In genomic region chr10:70509376-70509775, GRCh38 we compare ENCODE assay signal across 13 cellular contexts. TPM values are rescaled to one million over a fixed set of nuclear protein-coding genes. Genes with fewer than 3 reads are reported as not detected.
A peak's percentile ranks its signal among the peaks of the same experiment; 100 is the strongest.
DNase-seq lines count a peak whose midpoint lies in the region; TF ChIP-seq lines count a peak whose summit lies in the region.
"Had no signal": no experiment of that assay in that cellular context is flagged by ENCODE, and none has a peak within 500 bp of the region (broad histone marks: within the 10 kb centered on the region; RNA-seq: fewer than 3 reads in every experiment).

No MANE protein-coding gene starts in this region.

- H3K27ac Mint-ChIP-seq in immature natural killer cell: no peak overlapping the region
- H3K27ac Mint-ChIP-seq: activated CD8-positive, alpha-beta T cell treated with anti-CD3 and anti-CD28 coated beads for 36 hours had no signal

- peak overlapping the region; percentile 66 for H3K23ac ChIP-seq in mesendoderm (ENCODE audit: low read length)

- peak overlapping the region; percentile 34 for H3K56ac ChIP-seq in mesendoderm (ENCODE audit: low read length)

- H3K27me3 ChIP-seq in Loucy (ENCODE audit: insufficient read depth, low read length, poor library complexity, severe bottlenecking): no peaks in the 10 kb centered on the region
- no peaks in the 10 kb centered on the region for H3K27me3 ChIP-seq in esophagus (ENCODE audit: control insufficient read depth in 1 of 2, insufficient read depth in 2 of 2, low read length in 2 of 2)
- no peaks in the 10 kb centered on the region for H3K27me3 ChIP-seq in mesendoderm (ENCODE audit: insufficient read depth, low read length, poor library complexity)
- H3K27me3 ChIP-seq in spleen (replicated peaks in 1 of 7): no peaks in the 10 kb centered on the region
- H3K27me3 ChIP-seq: thyroid gland had no signal

- peak overlapping the region; percentile 41 for H3K9ac ChIP-seq in Loucy (ENCODE audit: low read depth, low read length, poor library complexity, severe bottlenecking)
- H3K9ac ChIP-seq in mesendoderm (ENCODE audit: low read length): no peak overlapping the region

- H3K4me2 ChIP-seq in Loucy (ENCODE audit: low read depth, low read length, poor library complexity, severe bottlenecking) (peak overlapping the region; percentile 13), mesendoderm (ENCODE audit: low read length) (no peak overlapping the region)

- no peak overlapping the region for H2BK15ac ChIP-seq in mesendoderm (replicated peaks; ENCODE audit: low read depth)

- H3K79me2 ChIP-seq in Loucy (ENCODE audit: insufficient read depth, low read length): no peaks in the 10 kb centered on the region
- H3K79me2 ChIP-seq in mesendoderm (ENCODE audit: control insufficient read depth, insufficient read depth, low read length): no peaks in the 10 kb centered on the region

- H3K4ac ChIP-seq in mesendoderm (ENCODE audit: low read depth, low read length): no peak overlapping the region

- H3K36me3 Mint-ChIP-seq in immature natural killer cell: no peaks in the 10 kb centered on the region

- H4K20me1 ChIP-seq in Loucy (ENCODE audit: insufficient read depth, low read length, poor library complexity, severe bottlenecking): no peaks in the 10 kb centered on the region

- no peak overlapping the region for H4K5ac ChIP-seq in mesendoderm (ENCODE audit: low read length)

- no peak for TF ChIP-seq CTCF in Loucy (conservative IDR thresholded peaks at IDR 0.05; ENCODE audit: low read length)
- TF ChIP-seq CTCF in spleen (IDR thresholded peaks at IDR 0.05 in 8 of 11, conservative IDR thresholded peaks at IDR 0.05 in 3 of 11): peak in 1 of 11 experiments; percentile 3

- no peaks in the 10 kb centered on the region for H3K9me3 Mint-ChIP-seq in immature natural killer cell
- H3K9me3 Mint-ChIP-seq: activated CD8-positive, alpha-beta T cell treated with anti-CD3 and anti-CD28 coated beads for 36 hours had no signal

- H2AFZ ChIP-seq in Loucy (ENCODE audit: low read length): no peak overlapping the region

- no peaks in the 10 kb centered on the region for H3K9me3 ChIP-seq in Loucy (ENCODE audit: insufficient read depth, low read depth, low read length)
- no peaks in the 10 kb centered on the region for H3K9me3 ChIP-seq in esophagus (ENCODE audit: control insufficient read depth in 2 of 2, insufficient read depth in 1 of 2, low read depth in 1 of 2, low read length in 1 of 2)
- no peaks in the 10 kb centered on the region for H3K9me3 ChIP-seq in spleen
- H3K9me3 ChIP-seq: thyroid gland had no signal

- no peak overlapping the region for H3K4me3 ChIP-seq in Loucy (ENCODE audit: low read length, poor library complexity, severe bottlenecking)
- H3K4me3 ChIP-seq in esophagus (ENCODE audit: low read depth in 1 of 2, low read length in 2 of 2): no peak overlapping the region
- H3K4me3 ChIP-seq in mesendoderm (ENCODE audit: low read length): no peak overlapping the region
- peak overlapping the region in 1 of 8 donors; percentile 31 for H3K4me3 ChIP-seq in spleen
- H3K4me3 ChIP-seq: thyroid gland had no signal

- H2BK120ac ChIP-seq in mesendoderm (ENCODE audit: low read depth, low read length): no peak overlapping the region

- no peak overlapping the region for H4K8ac ChIP-seq in mesendoderm (ENCODE audit: low read depth, low read length)

- H3K36me3 ChIP-seq in Loucy (ENCODE audit: insufficient read depth, low read length): no peaks in the 10 kb centered on the region; the same call in 1 of the 2 replicates
- H3K36me3 ChIP-seq in esophagus (ENCODE audit: control insufficient read depth in 2 of 2, insufficient read depth in 2 of 2, low read length in 1 of 2): no peaks in the 10 kb centered on the region
- no peaks in the 10 kb centered on the region for H3K36me3 ChIP-seq in mesendoderm (ENCODE audit: control insufficient read depth, insufficient read depth, low read length)
- H3K36me3 ChIP-seq in spleen: no peaks in the 10 kb centered on the region
- H3K36me3 ChIP-seq: thyroid gland had no signal

- peaks cover 15% of the 10 kb centered on the region for H3K79me1 ChIP-seq in mesendoderm (ENCODE audit: low read length)

- no peak overlapping the region for H3K18ac ChIP-seq in mesendoderm (ENCODE audit: low read length)

- no peak overlapping the region for H2BK5ac ChIP-seq in mesendoderm (ENCODE audit: low read length)

- H3K4me1 ChIP-seq in Loucy (ENCODE audit: insufficient read depth, low read length, poor library complexity, severe bottlenecking): peaks cover 25% of the 10 kb centered on the region
- H3K4me1 ChIP-seq in esophagus (ENCODE audit: control insufficient read depth in 2 of 2, insufficient read depth in 2 of 2, low read length in 1 of 2): peaks cover 2 to 5% of the 10 kb centered on the region in 2 donors
- peaks cover 7% of the 10 kb centered on the region for H3K4me1 ChIP-seq in mesendoderm (ENCODE audit: control insufficient read depth, low read depth, low read length)
- H3K4me1 ChIP-seq in spleen: peaks cover 24 to 73% (median 56%) of the 10 kb centered on the region in 6 donors

- intact Hi-C loops in spleen (cut with DNase I; ENCODE audit: low total_unique reads): no loop called here

- WGBS in esophagus, 2 donors: 61 to 69% methylated on average over 2 of the region's 2 CpGs
- WGBS in mesendoderm (ENCODE audit: extremely low coverage, insufficient coverage, low lambda C conversion rate): no CpG with 5 or more reads among the region's 2 CpGs
- WGBS in spleen, 5 donors: 29 to 47% (median 44%) methylated on average over 2 of the region's 2 CpGs

- H3K9me2 ChIP-seq in Loucy (replicated peaks; ENCODE audit: low read depth, low read length): no peaks in the 10 kb centered on the region

- H3K4me3 Mint-ChIP-seq in immature natural killer cell: no peak overlapping the region
- H3K4me3 Mint-ChIP-seq: activated CD8-positive, alpha-beta T cell treated with anti-CD3 and anti-CD28 coated beads for 36 hours had no signal

- H3K4me1 Mint-ChIP-seq in immature natural killer cell: no peaks in the 10 kb centered on the region

- DNase-seq in mesendoderm (no peak), spleen (no peak), cerebellar nuclear complex (lab: John Stamatoyannopoulos, UW) (no peak), cerebellum (ENCODE audit: low spot score) (no peak), immature natural killer cell (no peak), A172 (ENCODE audit: low spot score) (no peak)
- DNase-seq: activated CD8-positive, alpha-beta T cell treated with anti-CD3 and anti-CD28 coated beads for 36 hours; activated gamma-delta T cell; DMS153; NCI-H2029 treated with DMSO at 0.1 percent for 48 hours had no signal

- H3K27ac ChIP-seq in esophagus (ENCODE audit: low read depth in 2 of 2, low read length in 1 of 2) (peak overlapping the region; percentile 53 to 61), mesendoderm (ENCODE audit: low read depth, low read length) (no peak overlapping the region), spleen (peak overlapping the region; percentile 31 to 81 (median 69))
- H3K27ac ChIP-seq: thyroid gland had no signal

- peak overlapping the region; percentile 74 for H2AK5ac ChIP-seq in mesendoderm (ENCODE audit: low read length)

- peaks cover 2 to 4% (median 2%) of the 10 kb centered on the region in 3 donors for H3K27me3 Mint-ChIP-seq in immature natural killer cell (ENCODE audit: low read depth in 3 of 3)
- H3K27me3 Mint-ChIP-seq: activated CD8-positive, alpha-beta T cell treated with anti-CD3 and anti-CD28 coated beads for 36 hours had no signal

- no peaks in the 10 kb centered on the region for H3F3A ChIP-seq in Loucy (ENCODE audit: low read depth)

- no peak for TF ChIP-seq POLR2A in spleen (IDR thresholded peaks at IDR 0.05)

RNA-seq across cellular contexts. Expression of gene PALD1, which starts 30.8 kb away (rescaled TPM):
- polyA plus RNA-seq in esophagus: 1 to 10 TPM; 2.1 to 3.4 TPM
- polyA plus RNA-seq in mesendoderm (2013, experiment 1 of 2): 14.2 TPM
- 14.9 TPM for polyA plus RNA-seq in mesendoderm (2013, experiment 2 of 2)
- 10 to 100 TPM in 6 of 7 donors, 1 to 10 TPM in 1; 8.5 to 27.8 (median 20.5) TPM for total RNA-seq in spleen
- polyA plus RNA-seq in spleen: 10 to 100 TPM in 2 of 3 donors, 1 to 10 TPM in 1; 7.7 to 19.7 (median 16.8) TPM
- 11.3 TPM for total RNA-seq in cerebellum
- polyA plus RNA-seq in immature natural killer cell: 1 to 10 TPM in 1 of 3 donors, under 1 TPM in 2; 0.12 to 2.2 (median 0.14) TPM
- total RNA-seq in A172 (2014; rRNA removed; shearing (Covaris generic)): 4.0 and 5.8 TPM in 2 replicates
